In genomic region chr4:178602833-178603232, GRCh38 we compare ENCODE assay signal across 13 cellular contexts.
DNase-seq lines count a peak whose midpoint lies in the region; ATAC-seq and TF ChIP-seq lines count a peak whose summit lies in the region.
"Had no signal": no experiment of that assay in that cellular context is flagged by ENCODE, and none has a peak within 500 bp of the region (broad histone marks: within the 10 kb centered on the region; RNA-seq: fewer than 3 reads in every experiment).

No MANE protein-coding gene starts in this region.

- H3K4me3 Mint-ChIP-seq in MCF 10A (ENCODE audit: unreplicated experiment): no peak overlapping the region

- TF ChIP-seq CTCF in MCF 10A (IDR thresholded peaks at IDR 0.05; ENCODE audit: unreplicated experiment) (no peak), breast epithelium (IDR thresholded peaks at IDR 0.05) (no peak), OCI-LY3 (IDR thresholded peaks at IDR 0.05; ENCODE audit: low read depth, low read length) (no peak), epithelial cell of esophagus (IDR thresholded peaks at IDR 0.05; ENCODE audit: insufficient read depth, low read depth, low read length, missing control alignments) (no peak), vagina (IDR thresholded peaks at IDR 0.05) (no peak)

- CTCF ChIA-PET in MCF 10A (lab: Yijun Ruan, JAX): no interaction called here

- no peak overlapping the region for H3K9ac ChIP-seq in OCI-LY3 (ENCODE audit: low read length)
- H3K9ac ChIP-seq: BLaER1 had no signal

- no peaks in the 10 kb centered on the region for H4K20me1 ChIP-seq in OCI-LY3 (ENCODE audit: insufficient read depth, low read length)
- H4K20me1 ChIP-seq: BLaER1 had no signal

- POLR2A ChIA-PET in MCF 10A (lab: Yijun Ruan, JAX): no interaction called here

- H3K36me3 Mint-ChIP-seq in MCF 10A (ENCODE audit: insufficient read depth, unreplicated experiment): no peaks in the 10 kb centered on the region

- H3K4me1 Mint-ChIP-seq in MCF 10A (ENCODE audit: insufficient read depth, unreplicated experiment): no peaks in the 10 kb centered on the region

- no peak overlapping the region for H3K27ac Mint-ChIP-seq in MCF 10A (ENCODE audit: low read depth, unreplicated experiment)

- H3K36me3 ChIP-seq in breast epithelium (no peaks in the 10 kb centered on the region), OCI-LY3 (replicated peaks; ENCODE audit: low read depth, low read length) (peaks cover 9% of the 10 kb centered on the region), vagina (no peaks in the 10 kb centered on the region)
- H3K36me3 ChIP-seq: BLaER1 had no signal

- no peaks in the 10 kb centered on the region for H3K4me1 ChIP-seq in breast epithelium
- H3K4me1 ChIP-seq in OCI-LY3 (ENCODE audit: low read length): peaks cover 7% of the 10 kb centered on the region
- no peaks in the 10 kb centered on the region for H3K4me1 ChIP-seq in vagina
- H3K4me1 ChIP-seq: BLaER1 had no signal

- peaks cover 0 to 28% of the 10 kb centered on the region in 2 donors for H3K9me3 ChIP-seq in breast epithelium
- H3K9me3 ChIP-seq in OCI-LY3 (ENCODE audit: insufficient read depth, low read length): peaks cover 15% of the 10 kb centered on the region
- no peaks in the 10 kb centered on the region for H3K9me3 ChIP-seq in vagina
- H3K9me3 ChIP-seq: BLaER1 had no signal

- H3K9me3 Mint-ChIP-seq in MCF 10A (ENCODE audit: unreplicated experiment): no peaks in the 10 kb centered on the region

- H3K27ac ChIP-seq in breast epithelium (no peak overlapping the region), OCI-LY3 (ENCODE audit: low read length) (no peak overlapping the region), vagina (no peak overlapping the region)
- H3K27ac ChIP-seq: 22Rv1, BLaER1 had no signal

- no peak for ATAC-seq in HG03565 (IDR thresholded peaks at IDR 0.05; ENCODE audit: unreplicated experiment)
- ATAC-seq: GM12878 had no signal

- H3K4me3 ChIP-seq in breast epithelium (no peak overlapping the region), OCI-LY3 (ENCODE audit: low read length) (no peak overlapping the region), epithelial cell of esophagus (ENCODE audit: low read length) (no peak overlapping the region), vagina (no peak overlapping the region)
- H3K4me3 ChIP-seq: BLaER1, GM12878 had no signal

- no TSS peak for BruUV-seq in MCF 10A (replicated peaks; lab: Mats Ljungman, UMichigan)

- 0 out of 2 replicates have a peak overlapping the region, but pooled peaks have one; percentile 9 for H2AFZ ChIP-seq in OCI-LY3 (ENCODE audit: low read depth, low read length)

- H3K27me3 Mint-ChIP-seq in MCF 10A (ENCODE audit: insufficient read depth, unreplicated experiment): no peaks in the 10 kb centered on the region

- no peak for TF ChIP-seq POLR2A in breast epithelium (IDR thresholded peaks at IDR 0.05)
- no peak for TF ChIP-seq POLR2A in vagina (IDR thresholded peaks at IDR 0.05)

- intact Hi-C loops in MCF 10A (cut with micrococcal nuclease) (no loop called here), breast epithelium (cut with DNase I; ENCODE audit: low total_unique reads) (no loop called here), vagina (cut with DNase I) (no loop called here)

- H3K4me2 ChIP-seq in OCI-LY3 (ENCODE audit: low read length): no peak overlapping the region
- H3K4me2 ChIP-seq: BLaER1 had no signal

- H3K27me3 ChIP-seq in breast epithelium (no peaks in the 10 kb centered on the region), OCI-LY3 (ENCODE audit: low read depth, low read length) (no peaks in the 10 kb centered on the region), vagina (no peaks in the 10 kb centered on the region)
- H3K27me3 ChIP-seq: BLaER1 had no signal

- no peaks in the 10 kb centered on the region for H3K79me2 ChIP-seq in OCI-LY3 (ENCODE audit: low read length)

- DNase-seq in MCF 10A (ENCODE audit: unreplicated experiment): peak; percentile 44
- DNase-seq in breast epithelium (ENCODE audit: low spot score in 2 of 2): no peak
- peak; percentile 54 for DNase-seq in epithelial cell of esophagus (ENCODE audit: low read depth)
- no peak for DNase-seq in HuH-7 (ENCODE audit: low spot score)
- DNase-seq in vagina (ENCODE audit: extremely low spot score in 2 of 2): no peak
- DNase-seq: AML-193, DMS 273 treated with DMSO at 0.1 percent for 48 hours, DMS79 had no signal

Comparison
In these comparisons a context has a peak if more than half of its experiments do, and no peak if none do; other contexts are left out.
1. DNase-seq: peak in MCF 10A (single experiment) and epithelial cell of esophagus (single experiment); none in breast epithelium (0 of 2), HuH-7 (single experiment) and vagina (0 of 2).